ENCODE assay signal across 10 cellular contexts in genomic region chr6:116386581-116387299, GRCh38. TPM values are rescaled to one million over a fixed set of nuclear protein-coding genes. Genes with fewer than 3 reads are reported as not detected.
DNase-seq lines count a peak whose midpoint lies in the region; ATAC-seq and TF ChIP-seq lines count a peak whose summit lies in the region.
"Had no signal": no experiment of that assay in that cellular context is flagged by ENCODE, and none has a peak within 500 bp of the region (broad histone marks: within the 10 kb centered on the region; RNA-seq: fewer than 3 reads in every experiment).

No MANE protein-coding gene starts in this region.

- H3K4me3 Mint-ChIP-seq in stimulated activated naive B cell treated with anti-CD40 and anti-IgM and Interleukin-4, amounts not matched to agents 10 μg/mL and 1 μg/mL and 100 μg/mL, for 72 hours, result peak overlapping the region; percentile 63 to 71

- no peak for TF ChIP-seq CTCF in epithelial cell of esophagus (IDR thresholded peaks at IDR 0.05; ENCODE audit: insufficient read depth, low read depth, low read length, missing control alignments)
- TF ChIP-seq CTCF in lower leg skin (IDR thresholded peaks at IDR 0.05), result no peak

- intact Hi-C loops in lower leg skin (cut with DNase I; ENCODE audit: low total_unique reads), result no loop called here

- H3K4me1 Mint-ChIP-seq in stimulated activated naive B cell treated with anti-CD40 and anti-IgM and Interleukin-4, amounts not matched to agents 10 μg/mL and 1 μg/mL and 100 μg/mL, for 72 hours, result peaks cover 27 to 64% of the 10 kb centered on the region in 2 donors

- no peak for TF ChIP-seq POLR2A in lower leg skin (IDR thresholded peaks at IDR 0.05)

- 35 to 53% methylated on average over 4 of the region's 4 CpGs for whole genome bisulfite sequencing in lower leg skin, 2 donors

- H3K9me3 Mint-ChIP-seq in stimulated activated naive B cell treated with anti-CD40 and anti-IgM and Interleukin-4, amounts not matched to agents 10 μg/mL and 1 μg/mL and 100 μg/mL, for 72 hours, result peaks cover 0 to 1% of the 10 kb centered on the region in 2 donors

- H3K4me3 ChIP-seq in epithelial cell of esophagus (ENCODE audit: low read length) (no peak overlapping the region), lower leg skin (ENCODE audit: low read depth, poor library complexity, severe bottlenecking) (no peak overlapping the region)

- peaks cover 2 to 4% of the 10 kb centered on the region in 2 donors for H3K36me3 Mint-ChIP-seq in stimulated activated naive B cell treated with anti-CD40 and anti-IgM and Interleukin-4, amounts not matched to agents 10 μg/mL and 1 μg/mL and 100 μg/mL, for 72 hours

- H3K27me3 Mint-ChIP-seq in stimulated activated naive B cell treated with anti-CD40 and anti-IgM and Interleukin-4, amounts not matched to agents 10 μg/mL and 1 μg/mL and 100 μg/mL, for 72 hours, result no peaks in the 10 kb centered on the region

- ATAC-seq in GM21423 (IDR thresholded peaks at IDR 0.05; ENCODE audit: unreplicated experiment), result peak; percentile 31
- ATAC-seq in stimulated activated naive B cell treated with anti-CD40 and anti-IgM and Interleukin-4, amounts not matched to agents 10 μg/mL and 1 μg/mL and 100 μg/mL, for 72 hours (replicated peaks), result peak; percentile 73 to 74

- H3K27ac Mint-ChIP-seq in stimulated activated naive B cell treated with anti-CD40 and anti-IgM and Interleukin-4, amounts not matched to agents 10 μg/mL and 1 μg/mL and 100 μg/mL, for 72 hours, result peak overlapping the region; percentile 72

- DNase-seq in M059J (ENCODE audit: low read depth) (peak; percentile 76), epithelial cell of esophagus (ENCODE audit: low read depth) (peak; percentile 85), NCI-H2196 treated with DMSO at 0.1 percent for 48 hours (lab: John Stamatoyannopoulos, UW; ENCODE audit: unreplicated experiment) (no peak), lower leg skin (ENCODE audit: low spot score in 2 of 2) (no peak), ureter (ENCODE audit: low spot score) (no peak)
- no peak for DNase-seq in stimulated activated naive B cell treated with anti-CD40 and anti-IgM and Interleukin-4, amounts not matched to agents 10 μg/mL and 1 μg/mL and 100 μg/mL, for 72 hours
- no peak for DNase-seq in stimulated activated naive CD4-positive, alpha-beta T cell treated with Interleukin-2 at 50 U/mL for 16 hours (lab: John Stamatoyannopoulos, UW)
- DNase-seq: caudate nucleus; stimulated activated CD4-positive, alpha-beta T cell treated with anti-CD3 and anti-CD28 coated beads, Interleukin-2, amount 100 ng/mL, for 48 hours had no signal

RNA-seq across cellular contexts. Expression of gene DSE, which starts 16.0 kb away (rescaled TPM):
- total RNA-seq in M059J (2014; rRNA removed; shearing (Covaris generic)), result 15.4 and 24.5 TPM in 2 replicates
- total RNA-seq in lower leg skin, result 10 to 100 TPM; 29.0 to 50.4 (median 38.7) TPM
- total RNA-seq in ureter, result 43.9 TPM

Comparison
In these comparisons a context has a peak if more than half of its experiments do, and no peak if none do; other contexts are left out.
1. DNase-seq: peak in M059J (single experiment) and epithelial cell of esophagus (single experiment); none in stimulated activated naive B cell treated with anti-CD40 and anti-IgM and Interleukin-4, amounts not matched to agents 10 μg/mL and 1 μg/mL and 100 μg/mL, for 72 hours (single experiment), stimulated activated naive CD4-positive, alpha-beta T cell treated with Interleukin-2 at 50 U/mL for 16 hours (single experiment), NCI-H2196 treated with DMSO at 0.1 percent for 48 hours (single experiment), lower leg skin (0 of 2) and ureter (single experiment).